8 cellular contexts compared by ENCODE assay signal in the genomic region with DNA sequence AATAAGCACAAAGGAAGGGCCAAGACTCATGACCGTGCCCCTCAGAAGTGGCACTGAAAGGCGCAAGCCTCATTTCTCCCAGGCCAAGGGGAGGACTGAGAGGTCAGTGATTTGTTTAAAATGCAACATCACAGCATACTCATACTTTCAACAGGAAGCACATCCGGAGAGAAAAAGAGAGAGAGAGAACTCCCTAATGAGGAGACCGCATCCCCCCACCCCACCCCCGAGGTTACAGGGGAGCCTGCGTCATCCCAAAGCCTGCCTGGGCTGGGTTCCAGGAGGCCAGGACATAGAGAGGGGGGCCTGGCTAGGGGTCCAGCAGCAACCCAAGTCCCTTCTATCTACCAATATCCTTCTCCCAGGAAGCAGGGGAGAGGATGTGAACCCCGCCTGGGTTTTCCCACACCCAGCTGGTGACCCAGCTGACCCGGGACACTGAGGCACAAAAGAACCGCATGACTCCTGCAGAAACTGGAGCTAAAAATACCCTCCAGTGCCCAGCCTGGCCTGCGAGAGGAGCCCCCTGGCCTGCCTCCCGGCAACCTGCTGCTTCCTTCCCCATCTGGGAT. TPM values are rescaled to one million over a fixed set of nuclear protein-coding genes. Genes with fewer than 3 reads are reported as not detected.
DNase-seq lines count a peak whose midpoint lies in the region; FAIRE-seq and TF ChIP-seq lines count a peak whose summit lies in the region.

No MANE protein-coding gene starts in this region.

- H2AFZ ChIP-seq in mesenchymal stem cell (ENCODE audit: low read depth, low read length), result no peak overlapping the region

- peak overlapping the region; percentile 6 for H2BK15ac ChIP-seq in mesenchymal stem cell (ENCODE audit: low read depth, poor library complexity, severe bottlenecking)

- H2AK5ac ChIP-seq in mesenchymal stem cell (ENCODE audit: low read length, severe bottlenecking), result no peak overlapping the region

- peak overlapping the region; percentile 33 for H4K8ac ChIP-seq in mesenchymal stem cell (ENCODE audit: low read length)

- H3K4ac ChIP-seq in mesenchymal stem cell (ENCODE audit: low read depth in 1 of 2, low read length in 2 of 2), result peak overlapping the region in 1 of 2 experiments; percentile 76

- no peak overlapping the region for H3K14ac ChIP-seq in mesenchymal stem cell (ENCODE audit: low read length in 2 of 2)

- H3K36me3 Mint-ChIP-seq in chondrocyte (ENCODE audit: low read depth), result peaks cover 8% of the 10 kb centered on the region

- peak overlapping the region; percentile 70 for H3K4me2 ChIP-seq in mesenchymal stem cell (ENCODE audit: low read length, poor library complexity, severe bottlenecking)

- no peaks in the 10 kb centered on the region for H3K79me1 ChIP-seq in mesenchymal stem cell (replicated peaks; ENCODE audit: low read length, poor library complexity, severe bottlenecking)

- peak overlapping the region in 1 of 2 experiments; percentile 90 for H3K4me3 ChIP-seq in mesenchymal stem cell (ENCODE audit: insufficient read depth in 1 of 2, low read depth in 1 of 2, low read length in 2 of 2)
- no peak overlapping the region for H3K4me3 ChIP-seq in WERI-Rb-1 (ENCODE audit: low read depth, low read length)

- no peaks in the 10 kb centered on the region for H3K27me3 Mint-ChIP-seq in chondrocyte (ENCODE audit: low read depth)

- peak overlapping the region; percentile 75 for H3K27ac ChIP-seq in mesenchymal stem cell (ENCODE audit: low read length, poor library complexity, severe bottlenecking)
- H3K27ac ChIP-seq in WERI-Rb-1, result no peak overlapping the region

- peak overlapping the region; percentile 97 for H3K9ac ChIP-seq in mesenchymal stem cell (ENCODE audit: low read length)

- no peak overlapping the region for H3K23ac ChIP-seq in mesenchymal stem cell (ENCODE audit: low read length in 2 of 2)

- H3K36me3 ChIP-seq in mesenchymal stem cell (ENCODE audit: control insufficient read depth in 1 of 2, insufficient read depth in 2 of 2, low read depth in 1 of 2, low read length in 2 of 2), result peaks cover 34 to 52% of the 10 kb centered on the region in 2 experiments
- peaks cover 74% of the 10 kb centered on the region for H3K36me3 ChIP-seq in WERI-Rb-1

- H3K4me1 ChIP-seq in mesenchymal stem cell (ENCODE audit: control insufficient read depth, insufficient read depth, low read depth, low read length), result peaks cover 72% of the 10 kb centered on the region

- H3K9me3 ChIP-seq in mesenchymal stem cell (ENCODE audit: control insufficient read depth, low read length) (no peaks in the 10 kb centered on the region), WERI-Rb-1 (ENCODE audit: severe bottlenecking) (no peaks in the 10 kb centered on the region)

- H3K27me3 ChIP-seq in mesenchymal stem cell (ENCODE audit: control insufficient read depth in 1 of 2, insufficient read depth in 1 of 2, low read length in 2 of 2), result no peaks in the 10 kb centered on the region
- no peaks in the 10 kb centered on the region for H3K27me3 ChIP-seq in WERI-Rb-1 (ENCODE audit: insufficient read depth, low read depth, severe bottlenecking)

- H4K91ac ChIP-seq in mesenchymal stem cell (ENCODE audit: low read length), result peak overlapping the region; percentile 14

- WGBS in mesenchymal stem cell, result 5% methylated on average over 9 of the region's 11 CpGs

- H3K27ac Mint-ChIP-seq in chondrocyte (ENCODE audit: unreplicated experiment), result peak overlapping the region; percentile 97

- peak overlapping the region; percentile 48 for H2BK5ac ChIP-seq in mesenchymal stem cell (ENCODE audit: low read depth, low read length, poor library complexity, severe bottlenecking)

- peak; percentile 77 for DNase-seq in AG08396 (ENCODE audit: low spot score)
- DNase-seq in NCI-H460 (ENCODE audit: extremely low read depth, low read depth), result peak; percentile 55
- DNase-seq in chondrocyte (ENCODE audit: low spot score), result no peak
- DNase-seq in mesenchymal stem cell, result peak; percentile 95
- peak; percentile 63 for DNase-seq in urothelium cell line (ENCODE audit: low spot score)
- DNase-seq in WERI-Rb-1, result no peak
- no peak for DNase-seq in cerebellar nuclear complex (lab: John Stamatoyannopoulos, UW)
- no peak for DNase-seq in DMS153 (lab: John Stamatoyannopoulos, UW)

- peaks cover 85% of the 10 kb centered on the region for H3K4me1 Mint-ChIP-seq in chondrocyte (ENCODE audit: low read depth)

- peak overlapping the region; percentile 67 to 94 for H3K18ac ChIP-seq in mesenchymal stem cell (ENCODE audit: low read depth in 1 of 2, low read length in 2 of 2)

- FAIRE-seq in urothelium cell line (lab: Jason Lieb, UNC), result no peak

- H3K9me3 Mint-ChIP-seq in chondrocyte (ENCODE audit: low read depth), result no peaks in the 10 kb centered on the region

- H2BK12ac ChIP-seq in mesenchymal stem cell (ENCODE audit: low read length in 2 of 2), result peak overlapping the region in 1 of 2 experiments; percentile 76

- peak overlapping the region; percentile 94 for H3K4me3 Mint-ChIP-seq in chondrocyte (ENCODE audit: unreplicated experiment)

- peak overlapping the region; percentile 50 for H2BK120ac ChIP-seq in mesenchymal stem cell (ENCODE audit: low read depth, low read length)

- TF ChIP-seq CTCF in chondrocyte (IDR thresholded peaks at IDR 0.05), result no peak
- no peak for TF ChIP-seq CTCF in WERI-Rb-1 (IDR thresholded peaks at IDR 0.05; ENCODE audit: low read depth, low read length)

RNA-seq across cellular contexts. Expression of gene CSNK1E, which starts 3.8 kb away (rescaled TPM):
- total RNA-seq in NCI-H460 (2014; rRNA removed; shearing (Covaris generic)), result 122 and 135 TPM in 2 replicates
- polyA plus RNA-seq in NCI-H460 (2014; cell fraction: nucleus; rRNA removed), result 119 and 184 TPM in 2 replicates
- 126 to 132 TPM (median 129 TPM) in 3 replicates for total RNA-seq in chondrocyte
- polyA plus RNA-seq in mesenchymal stem cell (2013, experiment 1 of 2), result 175 TPM
- polyA plus RNA-seq in mesenchymal stem cell (2013, experiment 2 of 2), result 170 TPM

RNA-seq across cellular contexts. Expression of gene TMEM184B, which starts 40.7 kb away (rescaled TPM):
- 7.9 and 10.0 TPM in 2 replicates for total RNA-seq in NCI-H460 (2014; rRNA removed; shearing (Covaris generic))
- 9.3 and 10.8 TPM in 2 replicates for polyA plus RNA-seq in NCI-H460 (2014; cell fraction: nucleus; rRNA removed)
- total RNA-seq in chondrocyte, result 117 to 121 TPM (median 121 TPM) in 3 replicates
- 71.3 TPM for polyA plus RNA-seq in mesenchymal stem cell (2013, experiment 1 of 2)
- polyA plus RNA-seq in mesenchymal stem cell (2013, experiment 2 of 2), result 71.6 TPM

Comparison
In these comparisons a context has a peak if more than half of its experiments do, and no peak if none do; other contexts are left out.
1. DNase-seq: peak in AG08396 (single experiment), NCI-H460 (single experiment), mesenchymal stem cell (single experiment) and urothelium cell line (single experiment); none in chondrocyte (single experiment), WERI-Rb-1 (single experiment), cerebellar nuclear complex (0 of 2) and DMS153 (single experiment).
2. RNA of gene TMEM184B, which starts 40.7 kb away (total RNA-seq): 117 to 121 TPM in chondrocyte; 7.9 to 10.0 TPM in NCI-H460; every median in the first group is over 10 times any median in the second.